In genomic region chr1:227733751-227734545, GRCh38 we compare ENCODE assay signal across 9 cellular contexts. TPM values are rescaled to one million over a fixed set of nuclear protein-coding genes. Genes with fewer than 3 reads are reported as not detected.
DNase-seq lines count a peak whose midpoint lies in the region; ATAC-seq and TF ChIP-seq lines count a peak whose summit lies in the region.
"Had no signal": no experiment of that assay in that cellular context is flagged by ENCODE, and none has a peak within 500 bp of the region (broad histone marks: within the 10 kb centered on the region; RNA-seq: fewer than 3 reads in every experiment).

No MANE protein-coding gene starts in this region.

- CTCF ChIA-PET in MCF 10A (lab: Yijun Ruan, JAX), result interaction anchor here (0.6 to 2.6 kb wide), 4 partner anchors 28 to 481 kb away, joined by 3 to 7 read pairs (median 3); no protein-coding TSS in a partner anchor

- no peak for TF ChIP-seq POLR2A in uterus (IDR thresholded peaks at IDR 0.05)

- H3K4me3 Mint-ChIP-seq in MCF 10A (ENCODE audit: unreplicated experiment), result peak overlapping the region; percentile 95

- H3K27me3 ChIP-seq in lung (ENCODE audit: control insufficient read depth, insufficient read depth) (no peaks in the 10 kb centered on the region), uterus (no peaks in the 10 kb centered on the region)

- POLR2A ChIA-PET in MCF 10A (lab: Yijun Ruan, JAX), result interaction anchor here (0.6 to 2.8 kb wide), 18 partner anchors 10 to 755 kb away, joined by 3 to 30 read pairs (median 4); partner anchors contain the start of genes GUK1 and ZNF678

- H3K27ac ChIP-seq in lung (ENCODE audit: low read depth in 1 of 2, low read length in 1 of 2), result no peak overlapping the region
- H3K27ac ChIP-seq in uterus, result peak overlapping the region; percentile 84 to 93

- WGBS in lung, 2 donors, result 71 to 80% methylated on average over 24 of the region's 24 CpGs

- TF ChIP-seq CTCF in MCF 10A (IDR thresholded peaks at IDR 0.05; ENCODE audit: unreplicated experiment) (no peak), lung (IDR thresholded peaks at IDR 0.05; ENCODE audit: control extremely low read depth, extremely low read depth) (no peak), uterus (IDR thresholded peaks at IDR 0.05) (no peak)

- DNase-seq in Right ventricle myocardium inferior (ENCODE audit: missing footprints) (peak; percentile 66), left cardiac atrium (no peak), MCF 10A (ENCODE audit: unreplicated experiment) (no peak), lung (ENCODE audit: low spot score) (no peak), uterus (no peak), SW480 (ENCODE audit: low spot score) (no peak), D341Med (ENCODE audit: low spot score) (no peak)
- DNase-seq: NCI-H1105 treated with DMSO at 0.1 percent for 48 hours had no signal

- peaks cover 0 to 11% of the 10 kb centered on the region in 2 donors for H3K4me1 ChIP-seq in lung (ENCODE audit: control insufficient read depth in 2 of 2, insufficient read depth in 2 of 2, low read length in 2 of 2)
- H3K4me1 ChIP-seq in uterus, result peaks cover 10 to 16% of the 10 kb centered on the region in 2 donors

- ATAC-seq in Right ventricle myocardium inferior, result no peak
- no peak for ATAC-seq in left cardiac atrium
- ATAC-seq in lung (ENCODE audit: insufficient read depth, low FRiP score), result no peak
- no peak for ATAC-seq in GM18517 (IDR thresholded peaks at IDR 0.05; ENCODE audit: unreplicated experiment)

- intact Hi-C loops in Right ventricle myocardium inferior (cut with DNase I) (no loop called here), left cardiac atrium (cut with DNase I) (no loop called here), MCF 10A (cut with micrococcal nuclease) (no loop called here), uterus (cut with DNase I; ENCODE audit: low total_unique reads) (no loop called here)

- peaks cover 0 to 23% of the 10 kb centered on the region in 2 donors for H3K36me3 ChIP-seq in lung (ENCODE audit: control insufficient read depth in 2 of 2, insufficient read depth in 2 of 2, low read length in 2 of 2)
- no peaks in the 10 kb centered on the region for H3K36me3 ChIP-seq in uterus

- no peaks in the 10 kb centered on the region for H3K27me3 Mint-ChIP-seq in MCF 10A (ENCODE audit: insufficient read depth, unreplicated experiment)

- peak overlapping the region; percentile 72 for H3K4me3 ChIP-seq in lung
- H3K4me3 ChIP-seq in uterus, result peak overlapping the region; percentile 76 to 97

- H3K27ac Mint-ChIP-seq in MCF 10A (ENCODE audit: low read depth, unreplicated experiment), result peak overlapping the region; percentile 93

- no peaks in the 10 kb centered on the region for H3K9me3 ChIP-seq in lung (ENCODE audit: control insufficient read depth in 2 of 2, insufficient read depth in 1 of 2, low read length in 1 of 2)
- no peaks in the 10 kb centered on the region for H3K9me3 ChIP-seq in uterus

- H3K36me3 Mint-ChIP-seq in MCF 10A (ENCODE audit: insufficient read depth, unreplicated experiment), result peaks cover 50% of the 10 kb centered on the region

- H3K9me3 Mint-ChIP-seq in MCF 10A (ENCODE audit: unreplicated experiment), result no peaks in the 10 kb centered on the region

- BruUV-seq in MCF 10A (replicated peaks; lab: Mats Ljungman, UMichigan), result TSS peak; percentile 49

- peaks cover 37% of the 10 kb centered on the region for H3K4me1 Mint-ChIP-seq in MCF 10A (ENCODE audit: insufficient read depth, unreplicated experiment)

RNA-seq across cellular contexts. Expression of gene JMJD4, which starts 1.2 kb away (rescaled TPM):
- 7.1 TPM for total RNA-seq in Right ventricle myocardium inferior
- 10 to 100 TPM in 1 of 2 donors, 1 to 10 TPM in 1; 9.7 to 14.1 TPM for total RNA-seq in left cardiac atrium
- 34.0 and 43.2 TPM in 2 replicates for total RNA-seq in MCF 10A (2022)
- total RNA-seq in lung, result 10 to 100 TPM in 1 of 2 donors, 1 to 10 TPM in 1; 9.4 to 23.0 TPM
- polyA plus RNA-seq in lung, result 10 to 100 TPM; 12.3 to 18.9 TPM
- 10 to 100 TPM in 2 of 4 donors, 1 to 10 TPM in 2; 5.0 to 29.6 (median 15.7) TPM for total RNA-seq in uterus

RNA-seq across cellular contexts. Expression of gene SNAP47, which starts 1.3 kb away (rescaled TPM):
- total RNA-seq in Right ventricle myocardium inferior (30.1 TPM), left cardiac atrium (10 to 100 TPM; 37.9 to 38.5 TPM), MCF 10A (2022) (38.0 and 44.0 TPM in 2 replicates), lung (10 to 100 TPM; 27.8 to 63.0 TPM), uterus (10 to 100 TPM; 33.3 to 75.5 (median 55.2) TPM)
- 10 to 100 TPM; 10.6 to 17.7 TPM for polyA plus RNA-seq in lung

Comparison
In these comparisons a context has a peak if more than half of its experiments do, and no peak if none do; other contexts are left out.
1. H3K27ac ChIP-seq: peak in uterus (2 of 2); none in lung (0 of 2).